Comparison of ENCODE assay signal across 12 cellular contexts in the genomic region with DNA sequence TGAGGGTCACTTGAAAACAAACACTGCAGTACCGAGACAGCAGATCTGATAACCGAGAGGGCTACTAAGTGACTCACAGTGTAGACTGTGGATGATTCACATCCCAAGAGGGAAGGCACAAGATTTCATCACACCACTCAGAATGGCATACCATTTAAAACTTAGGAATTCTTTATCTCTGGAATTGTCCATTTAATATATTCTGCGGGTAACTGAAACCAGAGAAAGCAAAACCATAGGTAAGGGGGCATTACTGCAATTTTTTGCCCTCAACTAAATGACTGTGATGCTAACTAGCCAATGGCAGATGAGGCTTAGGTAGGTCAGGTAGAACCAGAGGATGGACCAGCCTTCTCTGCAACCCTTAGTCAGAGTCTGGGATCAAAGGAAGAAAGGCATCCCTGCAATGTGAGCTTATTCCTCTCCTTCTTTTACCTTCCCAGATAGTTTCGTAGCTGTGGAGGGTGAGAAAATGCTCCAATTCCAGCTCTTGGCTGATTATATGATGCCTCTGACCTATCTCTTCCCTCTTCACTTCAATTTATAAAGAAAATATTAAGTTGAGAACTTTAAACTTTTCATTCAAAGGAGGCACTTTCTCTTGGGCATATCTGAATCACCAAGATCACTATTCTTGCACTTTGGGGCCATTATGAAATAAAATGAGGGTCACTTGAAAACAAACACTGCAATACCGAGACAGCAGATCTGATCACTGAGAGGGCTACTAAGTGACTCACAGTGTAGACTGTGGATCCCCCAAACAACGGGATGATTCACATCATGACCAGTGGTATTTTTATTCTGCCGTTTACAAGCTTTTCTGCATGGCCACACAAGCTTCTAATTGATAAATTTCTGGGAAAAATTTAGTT. TPM values are rescaled to one million over a fixed set of nuclear protein-coding genes. Genes with fewer than 3 reads are reported as not detected.
DNase-seq lines count a peak whose midpoint lies in the region; ATAC-seq and TF ChIP-seq lines count a peak whose summit lies in the region.
"Had no signal": no experiment of that assay in that cellular context is flagged by ENCODE, and none has a peak within 500 bp of the region (broad histone marks: within the 10 kb centered on the region; RNA-seq: fewer than 3 reads in every experiment).

No MANE protein-coding gene starts in this region.

- H3K9me3 ChIP-seq in upper lobe of right lung, result no peaks in the 10 kb centered on the region
- H3K9me3 ChIP-seq in endodermal cell (ENCODE audit: control insufficient read depth, low read length), result no peaks in the 10 kb centered on the region
- H3K9me3 ChIP-seq: thyroid gland had no signal

- peak; percentile 53 to 74 for ATAC-seq in activated T-cell treated with anti-CD3 and anti-CD28 coated beads, Interleukin-2, amount 50 U/mL, for 72 hours (replicated peaks in 1 of 2)
- peak; percentile 76 for ATAC-seq in left ventricle myocardium superior
- peak; percentile 43 for ATAC-seq in upper lobe of right lung
- ATAC-seq in HG03342 (IDR thresholded peaks at IDR 0.05; ENCODE audit: unreplicated experiment), result no peak
- ATAC-seq: activated CD8-positive, alpha-beta T cell treated with anti-CD3 and anti-CD28 coated beads for 36 hours had no signal

- H3K9ac ChIP-seq in endodermal cell (ENCODE audit: extremely low read depth, low read length, poor library complexity, severe bottlenecking), result no peak overlapping the region

- DNase-seq in activated T-cell treated with anti-CD3 and anti-CD28 coated beads, Interleukin-2, amount 50 U/mL, for 72 hours, result no peak
- no peak for DNase-seq in activated T-cell treated with anti-CD3 and anti-CD28 coated beads, Interleukin-2, amount 50 U/mL, for 48 hours
- DNase-seq in amniotic stem cell (lab: John Stamatoyannopoulos, UW) (peak; percentile 61), left ventricle myocardium superior (no peak), upper lobe of right lung (no peak), DMS153 (lab: John Stamatoyannopoulos, UW) (no peak), endodermal cell (no peak)
- DNase-seq: activated CD8-positive, alpha-beta T cell treated with anti-CD3 and anti-CD28 coated beads for 36 hours; AML-193; stimulated activated CD4-positive, alpha-beta T cell treated with anti-CD3 and anti-CD28 coated beads, Interleukin-15, amount 100 ng/mL, for 24 hours; thyroid gland had no signal

- peaks cover 5% of the 10 kb centered on the region for H3K4me1 Mint-ChIP-seq in activated T-cell treated with anti-CD3 and anti-CD28 coated beads, Interleukin-2, amount 50 U/mL, for 72 hours (ENCODE audit: low read depth)
- H3K4me1 Mint-ChIP-seq in endodermal cell, result no peaks in the 10 kb centered on the region

- H3K36me3 ChIP-seq in upper lobe of right lung, result no peaks in the 10 kb centered on the region
- H3K36me3 ChIP-seq in endodermal cell (ENCODE audit: control insufficient read depth, insufficient read depth, low read length), result no peaks in the 10 kb centered on the region
- H3K36me3 ChIP-seq: thyroid gland had no signal

- peak overlapping the region in 1 of 2 donors; percentile 10 for H3K4me3 Mint-ChIP-seq in activated T-cell treated with anti-CD3 and anti-CD28 coated beads, Interleukin-2, amount 50 U/mL, for 72 hours
- no peak overlapping the region for H3K4me3 Mint-ChIP-seq in endodermal cell
- H3K4me3 Mint-ChIP-seq: activated CD8-positive, alpha-beta T cell treated with anti-CD3 and anti-CD28 coated beads for 36 hours had no signal

- H3K4me1 ChIP-seq in upper lobe of right lung, result peaks cover 13% of the 10 kb centered on the region
- H3K4me1 ChIP-seq in endodermal cell (ENCODE audit: control insufficient read depth, insufficient read depth, low read length), result no peaks in the 10 kb centered on the region

- H3K27ac ChIP-seq in upper lobe of right lung (no peak overlapping the region), endodermal cell (ENCODE audit: low read depth, low read length) (no peak overlapping the region)

- H3K36me3 Mint-ChIP-seq in activated T-cell treated with anti-CD3 and anti-CD28 coated beads, Interleukin-2, amount 50 U/mL, for 72 hours (ENCODE audit: insufficient read depth in 2 of 2), result no peaks in the 10 kb centered on the region
- no peaks in the 10 kb centered on the region for H3K36me3 Mint-ChIP-seq in endodermal cell (ENCODE audit: low read depth)

- H3K9me3 Mint-ChIP-seq in activated T-cell treated with anti-CD3 and anti-CD28 coated beads, Interleukin-2, amount 50 U/mL, for 72 hours, result no peaks in the 10 kb centered on the region
- no peaks in the 10 kb centered on the region for H3K9me3 Mint-ChIP-seq in endodermal cell
- H3K9me3 Mint-ChIP-seq: activated CD8-positive, alpha-beta T cell treated with anti-CD3 and anti-CD28 coated beads for 36 hours had no signal

- H3K27me3 Mint-ChIP-seq in activated T-cell treated with anti-CD3 and anti-CD28 coated beads, Interleukin-2, amount 50 U/mL, for 72 hours (ENCODE audit: low read depth), result peaks cover 34% of the 10 kb centered on the region
- no peaks in the 10 kb centered on the region for H3K27me3 Mint-ChIP-seq in endodermal cell (ENCODE audit: insufficient read depth)

- no peaks in the 10 kb centered on the region for H3K27me3 ChIP-seq in upper lobe of right lung
- H3K27me3 ChIP-seq in endodermal cell (ENCODE audit: control insufficient read depth, insufficient read depth, low read length, poor library complexity, severe bottlenecking), result no peaks in the 10 kb centered on the region
- H3K27me3 ChIP-seq: thyroid gland had no signal

- intact Hi-C loops in left ventricle myocardium superior (cut with micrococcal nuclease), result no loop called here
- intact Hi-C loops in upper lobe of right lung (cut with DNase I), result no loop called here

- H3K4me3 ChIP-seq in upper lobe of right lung (no peak overlapping the region), endodermal cell (ENCODE audit: low read length) (no peak overlapping the region)
- H3K4me3 ChIP-seq: thyroid gland had no signal

- H3K27ac Mint-ChIP-seq in activated T-cell treated with anti-CD3 and anti-CD28 coated beads, Interleukin-2, amount 50 U/mL, for 72 hours, result no peak overlapping the region
- no peak overlapping the region for H3K27ac Mint-ChIP-seq in endodermal cell
- H3K27ac Mint-ChIP-seq: activated CD8-positive, alpha-beta T cell treated with anti-CD3 and anti-CD28 coated beads for 36 hours had no signal

- TF ChIP-seq CTCF in upper lobe of right lung (IDR thresholded peaks at IDR 0.05) (no peak), endodermal cell (conservative IDR thresholded peaks at IDR 0.05) (no peak)

- WGBS in endodermal cell (ENCODE audit: insufficient coverage in 1 of 2, insufficient read length in 1 of 2), 2 experiments, result 87 to 91% methylated on average over 5 to 6 of the region's 7 CpGs

RNA-seq across cellular contexts. Expression of gene ART4, which starts 6.8 kb away (rescaled TPM):
- total RNA-seq in activated T-cell treated with anti-CD3 and anti-CD28 coated beads, Interleukin-2, amount 50 U/mL, for 72 hours, result not detected
- 3.3 TPM for total RNA-seq in left ventricle myocardium superior
- total RNA-seq in upper lobe of right lung, result 5.7 TPM
- not detected for total RNA-seq in endodermal cell
- polyA plus RNA-seq in endodermal cell (2013, experiment 1 of 2), result 1.1 TPM
- polyA plus RNA-seq in endodermal cell (2013, experiment 2 of 2), result 0.87 TPM
- total RNA-seq: activated CD8-positive, alpha-beta T cell treated with anti-CD3 and anti-CD28 coated beads for 36 hours had no signal

RNA-seq across cellular contexts. Expression of gene SMCO3, which starts 22.6 kb away (rescaled TPM):
- not detected for total RNA-seq in activated T-cell treated with anti-CD3 and anti-CD28 coated beads, Interleukin-2, amount 50 U/mL, for 72 hours
- total RNA-seq in left ventricle myocardium superior, result 0.20 TPM
- 1.9 TPM for total RNA-seq in upper lobe of right lung
- total RNA-seq in endodermal cell, result not detected
- not detected for polyA plus RNA-seq in endodermal cell (2013, experiment 1 of 2)
- not detected for polyA plus RNA-seq in endodermal cell (2013, experiment 2 of 2)
- total RNA-seq: activated CD8-positive, alpha-beta T cell treated with anti-CD3 and anti-CD28 coated beads for 36 hours had no signal

RNA-seq across cellular contexts. Expression of gene C12orf60, which starts 33.1 kb away (rescaled TPM):
- 1 to 10 TPM; 2.4 to 5.1 TPM for total RNA-seq in activated T-cell treated with anti-CD3 and anti-CD28 coated beads, Interleukin-2, amount 50 U/mL, for 72 hours
- total RNA-seq in left ventricle myocardium superior, result 1.3 TPM
- total RNA-seq in upper lobe of right lung, result 0.17 TPM
- total RNA-seq in endodermal cell, result 1 to 10 TPM; 2.5 to 3.3 TPM
- 4.3 TPM for polyA plus RNA-seq in endodermal cell (2013, experiment 1 of 2)
- 4.2 TPM for polyA plus RNA-seq in endodermal cell (2013, experiment 2 of 2)

RNA-seq across cellular contexts. Expression of gene WBP11, which starts 33.3 kb away (rescaled TPM):
- total RNA-seq in activated T-cell treated with anti-CD3 and anti-CD28 coated beads, Interleukin-2, amount 50 U/mL, for 72 hours, result 100 to 1,000 TPM; 104 to 111 TPM
- 51.5 TPM for total RNA-seq in left ventricle myocardium superior
- 49.3 TPM for total RNA-seq in upper lobe of right lung
- 100 to 1,000 TPM in 1 of 2 donors, 10 to 100 TPM in 1; 97.4 to 150 TPM for total RNA-seq in endodermal cell
- 56.6 TPM for polyA plus RNA-seq in endodermal cell (2013, experiment 1 of 2)
- 63.5 TPM for polyA plus RNA-seq in endodermal cell (2013, experiment 2 of 2)

RNA-seq across cellular contexts. Expression of gene MGP, which starts 49.1 kb away (rescaled TPM):
- total RNA-seq in activated T-cell treated with anti-CD3 and anti-CD28 coated beads, Interleukin-2, amount 50 U/mL, for 72 hours, result under 1 TPM in 1 of 2 donors, not detected in 1; 0.67 TPM
- total RNA-seq in left ventricle myocardium superior (295 TPM), upper lobe of right lung (472 TPM), endodermal cell (not detected)
- polyA plus RNA-seq in endodermal cell (2013, experiment 1 of 2), result 1.2 TPM
- not detected for polyA plus RNA-seq in endodermal cell (2013, experiment 2 of 2)
- total RNA-seq: activated CD8-positive, alpha-beta T cell treated with anti-CD3 and anti-CD28 coated beads for 36 hours had no signal
